Comparison of ENCODE assay signal across 1 cellular context in the genomic region with DNA sequence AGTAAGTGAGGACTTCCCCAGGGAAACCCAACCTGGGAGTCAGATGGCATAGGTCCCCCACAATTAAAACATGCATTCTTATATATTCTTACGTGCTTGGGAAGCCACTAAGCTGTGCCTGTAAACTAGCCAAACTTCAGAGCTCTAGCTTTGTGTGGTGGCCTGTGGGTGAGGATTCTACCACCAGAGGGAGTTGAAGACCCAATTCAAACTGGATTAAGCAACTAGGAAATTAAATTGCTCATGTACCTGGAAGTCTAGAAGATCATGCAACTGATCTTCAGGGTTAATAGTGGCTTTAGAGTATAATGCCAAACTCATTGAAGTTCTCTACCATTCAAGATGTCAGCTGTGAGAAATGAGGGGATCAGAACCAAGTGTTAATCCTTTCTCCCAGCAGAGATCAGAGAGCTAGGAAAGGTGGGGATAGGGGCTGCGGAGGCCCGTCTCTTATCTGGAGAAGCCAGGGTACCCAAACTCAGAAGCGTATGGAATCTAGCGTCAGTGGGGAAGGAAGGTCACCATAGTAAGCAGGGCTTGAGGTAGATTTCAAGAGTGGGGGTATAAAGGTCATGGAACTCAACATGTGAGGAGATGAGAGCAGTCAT.
TF ChIP-seq lines count a peak whose summit lies in the region.

No MANE protein-coding gene starts in this region.

TF ChIP-seq in GM23338, 12 proteins besides CTCF, POLR2A, EP300 and RAD21 (continued from another document):
- TF ChIP-seq JUNB (IDR thresholded peaks at IDR 0.05; ENCODE audit: unreplicated experiment) (no peak), EZH2 (IDR thresholded peaks at IDR 0.05; ENCODE audit: low read depth, unreplicated experiment) (no peak)
